Comparison of ENCODE assay signal across 17 cellular contexts in genomic region chr4:76740866-76741662, GRCh38.
"Had no signal": no experiment of that assay in that cellular context is flagged by ENCODE, and none has a peak within 500 bp of the region (broad histone marks: within the 10 kb centered on the region; RNA-seq: fewer than 3 reads in every experiment).

No MANE protein-coding gene starts in this region.

- H3K9ac ChIP-seq: parathyroid adenoma had no signal

- ATAC-seq: activated CD8-positive, alpha-beta T cell treated with anti-CD3 and anti-CD28 coated beads for 36 hours; left cardiac atrium; lower lobe of right lung; natural killer cell treated with Interleukin-12 subunit alpha and Interleukin-12 subunit beta and Interleukin-15 and Interleukin-18, amount 100 ng/mL, for 72 hours had no signal

- H3K4me3 Mint-ChIP-seq: activated CD8-positive, alpha-beta T cell treated with anti-CD3 and anti-CD28 coated beads for 36 hours; activated naive CD4-positive, alpha-beta T cell treated with anti-CD3 and anti-CD28 coated beads, Interleukin-2, amount 10 ng/mL, durations not matched to agents 7 days and 5 days; activated T-cell treated with anti-CD3 and anti-CD28 coated beads, Interleukin-2, amount 50 U/mL, for 24 hours; natural killer cell treated with Interleukin-12 subunit alpha and Interleukin-12 subunit beta and Interleukin-15 and Interleukin-18, amount 100 ng/mL, for 72 hours; T-helper 2 cell treated with Interferon-gamma antibody and Interleukin-4, amounts not matched to agents 5 μg/mL and 100 μg/mL, for 36 hours had no signal

- H2AFZ ChIP-seq: hepatocyte, parathyroid adenoma had no signal

- H3K27ac Mint-ChIP-seq: activated CD8-positive, alpha-beta T cell treated with anti-CD3 and anti-CD28 coated beads for 36 hours; activated naive CD4-positive, alpha-beta T cell treated with anti-CD3 and anti-CD28 coated beads, Interleukin-2, amount 10 ng/mL, durations not matched to agents 7 days and 5 days; activated T-cell treated with anti-CD3 and anti-CD28 coated beads, Interleukin-2, amount 50 U/mL, for 24 hours; activated T-helper 2 cell treated with anti-CD3 and anti-CD28 coated beads, Interferon-gamma antibody, Interleukin-2, Interleukin-4, amounts not matched to agents 10 μg/mL and 5 μg/mL and 100 μg/mL, durations not matched to agents 14 hours and 24 hours and 36 hours; natural killer cell treated with Interleukin-12 subunit alpha and Interleukin-12 subunit beta and Interleukin-15 and Interleukin-18, amount 100 ng/mL, for 72 hours; T-helper 2 cell treated with Interferon-gamma antibody and Interleukin-4, amounts not matched to agents 5 μg/mL and 100 μg/mL, for 36 hours had no signal

- H3K27me3 ChIP-seq: breast epithelium, hepatocyte had no signal

- DNase-seq: activated CD4-positive, alpha-beta T cell treated with anti-CD3 and anti-CD28 coated beads for 48 hours; activated CD4-positive, CD25-positive, alpha-beta regulatory T cell; activated CD8-positive, alpha-beta T cell treated with anti-CD3 and anti-CD28 coated beads for 36 hours; activated naive CD4-positive, alpha-beta T cell treated with anti-CD3 and anti-CD28 coated beads, Interleukin-2, amount 10 ng/mL, durations not matched to agents 7 days and 5 days; activated T-cell treated with anti-CD3 and anti-CD28 coated beads, Interleukin-2, amount 50 U/mL, for 24 hours; cortex of kidney; left cardiac atrium; stimulated activated naive CD4-positive, alpha-beta T cell had no signal

- H3K27ac ChIP-seq: hepatocyte, lower lobe of right lung, parathyroid adenoma had no signal

- H3K4me3 ChIP-seq: breast epithelium, hepatocyte, lower lobe of right lung had no signal

- H3K9me3 Mint-ChIP-seq: activated CD8-positive, alpha-beta T cell treated with anti-CD3 and anti-CD28 coated beads for 36 hours; activated naive CD4-positive, alpha-beta T cell treated with anti-CD3 and anti-CD28 coated beads, Interleukin-2, amount 10 ng/mL, durations not matched to agents 7 days and 5 days; activated T-cell treated with anti-CD3 and anti-CD28 coated beads, Interleukin-2, amount 50 U/mL, for 24 hours; activated T-helper 2 cell treated with anti-CD3 and anti-CD28 coated beads, Interferon-gamma antibody, Interleukin-2, Interleukin-4, amounts not matched to agents 10 μg/mL and 5 μg/mL and 100 μg/mL, durations not matched to agents 14 hours and 24 hours and 36 hours; natural killer cell treated with Interleukin-12 subunit alpha and Interleukin-12 subunit beta and Interleukin-15 and Interleukin-18, amount 100 ng/mL, for 72 hours; T-helper 2 cell treated with Interferon-gamma antibody and Interleukin-4, amounts not matched to agents 5 μg/mL and 100 μg/mL, for 36 hours had no signal

- H3K9me3 ChIP-seq: breast epithelium, lower lobe of right lung had no signal

- H3K79me2 ChIP-seq: parathyroid adenoma had no signal

- H3K36me3 Mint-ChIP-seq: activated naive CD4-positive, alpha-beta T cell treated with anti-CD3 and anti-CD28 coated beads, Interleukin-2, amount 10 ng/mL, durations not matched to agents 7 days and 5 days; natural killer cell treated with Interleukin-12 subunit alpha and Interleukin-12 subunit beta and Interleukin-15 and Interleukin-18, amount 100 ng/mL, for 72 hours had no signal

- H3K4me2 ChIP-seq: hepatocyte had no signal

- H3K36me3 ChIP-seq: breast epithelium had no signal

- FAIRE-seq: astrocyte, TTC549 had no signal
